Comparison of ENCODE assay signal across 9 cellular contexts in genomic region chr2:111194835-111195621, GRCh38.
A peak's percentile ranks its signal among the peaks of the same experiment; 100 is the strongest.
DNase-seq lines count a peak whose midpoint lies in the region; ATAC-seq, FAIRE-seq and TF ChIP-seq lines count a peak whose summit lies in the region.
"Had no signal": no experiment of that assay in that cellular context is flagged by ENCODE, and none has a peak within 500 bp of the region (broad histone marks: within the 10 kb centered on the region; RNA-seq: fewer than 3 reads in every experiment).

No MANE protein-coding gene starts in this region.

- DNase-seq in HepG2 (ENCODE audit: low spot score) (peak; percentile 39), right lobe of liver (no peak), SJCRH30 (peak; percentile 54 to 67), MG63 (no peak), LoVo (ENCODE audit: low spot score) (no peak)
- DNase-seq in stimulated activated CD8-positive, alpha-beta memory T cell treated with anti-CD3 and anti-CD28 coated beads, Interleukin-4, amount 100 ng/mL, for 48 hours: no peak
- no peak for DNase-seq in activated T-cell treated with anti-CD3 and anti-CD28 coated beads, Interleukin-2, amount 50 U/mL, for 4 hours

- ATAC-seq in HepG2: peak; percentile 85
- ATAC-seq in right lobe of liver: no peak
- peak; percentile 60 for ATAC-seq in HG03039 (IDR thresholded peaks at IDR 0.05; ENCODE audit: unreplicated experiment)
- ATAC-seq in activated T-cell treated with anti-CD3 and anti-CD28 coated beads, Interleukin-2, amount 50 U/mL, for 4 hours: no peak

- CTCF ChIA-PET in HepG2 (lab: Yijun Ruan, JAX; ENCODE audit: low intra/inter-chr PET ratio, low total read pairs): no interaction called here

- H3K27me3 ChIP-seq in HepG2 (ENCODE audit: control insufficient read depth in 1 of 2, insufficient read depth in 2 of 2, low read length in 2 of 2) (no peaks in the 10 kb centered on the region; a peak in 2 of 5 replicates), right lobe of liver (no peaks in the 10 kb centered on the region), SJCRH30 (no peaks in the 10 kb centered on the region), MG63 (no peaks in the 10 kb centered on the region)

- H3K4me3 ChIP-seq in HepG2 (replicated peaks in 1 of 3; ENCODE audit: insufficient read depth in 1 of 3, low read depth in 2 of 3, low read length in 3 of 3) (no peak overlapping the region), right lobe of liver (no peak overlapping the region), SJCRH30 (no peak overlapping the region), MG63 (no peak overlapping the region)

- FAIRE-seq in HepG2 (lab: Jason Lieb, UNC): peak; percentile 57
- FAIRE-seq: urothelium cell line had no signal

- peaks cover 8% of the 10 kb centered on the region for H3K4me1 Mint-ChIP-seq in activated T-cell treated with anti-CD3 and anti-CD28 coated beads, Interleukin-2, amount 50 U/mL, for 4 hours (ENCODE audit: low read depth)

- H2AFZ ChIP-seq in HepG2 (ENCODE audit: low read length): no peak overlapping the region

- 29% methylated on average over 8 of the region's 8 CpGs for WGBS in HepG2 (ENCODE audit: low lambda C conversion rate)
- WGBS in right lobe of liver (ENCODE audit: insufficient coverage, low coverage, low lambda C conversion rate, missing lambda C conversion rate): 82% methylated on average over 8 of the region's 8 CpGs

- H3K4me3 Mint-ChIP-seq in activated T-cell treated with anti-CD3 and anti-CD28 coated beads, Interleukin-2, amount 50 U/mL, for 4 hours: no peak overlapping the region

- TF ChIP-seq POLR2A in HepG2 (IDR thresholded peaks at IDR 0.05; ENCODE audit: insufficient read depth in 1 of 2, low read depth in 2 of 2, low read length in 2 of 2): no peak
- no peak for TF ChIP-seq POLR2A in right lobe of liver (IDR thresholded peaks at IDR 0.05)

- H3K27me3 Mint-ChIP-seq in activated T-cell treated with anti-CD3 and anti-CD28 coated beads, Interleukin-2, amount 50 U/mL, for 4 hours (ENCODE audit: low read depth): peaks cover 2% of the 10 kb centered on the region

- no peak overlapping the region for H3K27ac ChIP-seq in HepG2 (ENCODE audit: extremely low read length, insufficient read depth, low read length)
- H3K27ac ChIP-seq in right lobe of liver: no peak overlapping the region
- no peak overlapping the region for H3K27ac ChIP-seq in SJCRH30

- no peaks in the 10 kb centered on the region for H3K36me3 Mint-ChIP-seq in activated T-cell treated with anti-CD3 and anti-CD28 coated beads, Interleukin-2, amount 50 U/mL, for 4 hours (ENCODE audit: insufficient read depth)

- no peaks in the 10 kb centered on the region for H4K20me1 ChIP-seq in HepG2 (ENCODE audit: insufficient read depth, low read length)

- in situ Hi-C loops in HepG2 (cut with HindIII; ENCODE audit: extremely low pct_ligation_motif_present, low pct_unique_long_range_greater_than_20kb): no loop called here

- POLR2A ChIA-PET in HepG2 (lab: Yijun Ruan, JAX): interaction anchor here (1.3 kb wide), 1 partner anchor 16 kb away, joined by 3 read pairs; no protein-coding TSS in a partner anchor

- H3K79me2 ChIP-seq in HepG2 (ENCODE audit: insufficient read depth, low read length): no peaks in the 10 kb centered on the region

- BruUV-seq in HepG2 (replicated peaks; lab: Mats Ljungman, UMichigan): no TSS peak

- TF ChIP-seq EP300 in HepG2 (IDR thresholded peaks at IDR 0.05; ENCODE audit: low read depth in 2 of 2, low read length in 2 of 2) (no peak), HepG2 (CRISPR knock-in tag; IDR thresholded peaks at IDR 0.05; ENCODE audit: borderline replicate concordance) (no peak)

- TF ChIP-seq CTCF in HepG2 (CRISPR knock-in tag; IDR thresholded peaks at IDR 0.05): 0 out of 2 replicates have a peak, but pooled peaks have one; percentile 16
- no peak for TF ChIP-seq CTCF in right lobe of liver (IDR thresholded peaks at IDR 0.05)

- no peaks in the 10 kb centered on the region for H3K9me3 Mint-ChIP-seq in activated T-cell treated with anti-CD3 and anti-CD28 coated beads, Interleukin-2, amount 50 U/mL, for 4 hours

- no peaks in the 10 kb centered on the region for H3K9me3 ChIP-seq in HepG2 (ENCODE audit: low read length)
- H3K9me3 ChIP-seq in right lobe of liver: no peaks in the 10 kb centered on the region
- H3K9me3 ChIP-seq in SJCRH30 (replicated peaks): no peaks in the 10 kb centered on the region
- no peaks in the 10 kb centered on the region for H3K9me3 ChIP-seq in MG63

- no peak for TF ChIP-seq RAD21 in HepG2 (CRISPR knock-in tag; IDR thresholded peaks at IDR 0.05)

- intact Hi-C loops in HepG2 (cut with micrococcal nuclease; ENCODE audit: unreplicated experiment): no loop called here
- intact Hi-C loops in right lobe of liver (cut with DNase I): no loop called here

- no peak overlapping the region for H3K9ac ChIP-seq in HepG2 (ENCODE audit: insufficient read depth, low read depth, low read length)

- H3K4me1 ChIP-seq in HepG2 (ENCODE audit: insufficient read depth, low read length): peaks cover 31% of the 10 kb centered on the region
- peaks cover 0 to 12% (median 5%) of the 10 kb centered on the region in 4 donors for H3K4me1 ChIP-seq in right lobe of liver
- H3K4me1 ChIP-seq in SJCRH30: peaks cover 4% of the 10 kb centered on the region

- H3K4me2 ChIP-seq in HepG2 (ENCODE audit: low read depth, low read length): peak overlapping the region; percentile 1; the same call in 1 of the 2 replicates

- H3K36me3 ChIP-seq in HepG2 (replicated peaks in 1 of 2; ENCODE audit: control insufficient read depth in 1 of 2, insufficient read depth in 2 of 2, low read length in 2 of 2): no peaks in the 10 kb centered on the region
- H3K36me3 ChIP-seq in right lobe of liver: no peaks in the 10 kb centered on the region
- no peaks in the 10 kb centered on the region for H3K36me3 ChIP-seq in SJCRH30
- no peaks in the 10 kb centered on the region for H3K36me3 ChIP-seq in MG63

TF ChIP-seq in HepG2, 621 proteins besides CTCF, POLR2A, EP300 and RAD21:
- no peak for TF ChIP-seq TOE1 (CRISPR knock-in tag; IDR thresholded peaks at IDR 0.05)
- TF ChIP-seq ZNF792 (CRISPR knock-in tag; IDR thresholded peaks at IDR 0.05): no peak
- TF ChIP-seq XRCC5 (optimal IDR thresholded peaks at IDR 0.05; ENCODE audit: low read length): peak; percentile 30
- peak; percentile 9 for TF ChIP-seq TEAD3 (CRISPR knock-in tag; optimal IDR thresholded peaks at IDR 0.05; ENCODE audit: borderline replicate concordance)
- TF ChIP-seq ZNF12 (CRISPR knock-in tag; IDR thresholded peaks at IDR 0.05): peak; percentile 82; the same call in 1 of the 2 replicates
- no peak for TF ChIP-seq MEF2D (CRISPR knock-in tag; IDR thresholded peaks at IDR 0.05)
- no peak for TF ChIP-seq MLX (CRISPR knock-in tag; IDR thresholded peaks at IDR 0.05)
- TF ChIP-seq STAG1 (CRISPR knock-in tag; IDR thresholded peaks at IDR 0.05): 0 out of 2 replicates have a peak, but pooled peaks have one; percentile 18
TF ChIP-seq in HepG2: peak in this region for 4.

Comparison
In these comparisons a context has a peak if more than half of its experiments do, and no peak if none do; other contexts are left out.
1. ATAC-seq: peak in HepG2 (single experiment) and HG03039 (single experiment); none in right lobe of liver (0 of 4) and activated T-cell treated with anti-CD3 and anti-CD28 coated beads, Interleukin-2, amount 50 U/mL, for 4 hours (0 of 2).
2. DNase-seq: peak in HepG2 (single experiment) and SJCRH30 (2 of 2); none in right lobe of liver (0 of 3), stimulated activated CD8-positive, alpha-beta memory T cell treated with anti-CD3 and anti-CD28 coated beads, Interleukin-4, amount 100 ng/mL, for 48 hours (single experiment), MG63 (single experiment), LoVo (single experiment) and activated T-cell treated with anti-CD3 and anti-CD28 coated beads, Interleukin-2, amount 50 U/mL, for 4 hours (single experiment).